8 cellular contexts compared by ENCODE assay signal in the genomic region with DNA sequence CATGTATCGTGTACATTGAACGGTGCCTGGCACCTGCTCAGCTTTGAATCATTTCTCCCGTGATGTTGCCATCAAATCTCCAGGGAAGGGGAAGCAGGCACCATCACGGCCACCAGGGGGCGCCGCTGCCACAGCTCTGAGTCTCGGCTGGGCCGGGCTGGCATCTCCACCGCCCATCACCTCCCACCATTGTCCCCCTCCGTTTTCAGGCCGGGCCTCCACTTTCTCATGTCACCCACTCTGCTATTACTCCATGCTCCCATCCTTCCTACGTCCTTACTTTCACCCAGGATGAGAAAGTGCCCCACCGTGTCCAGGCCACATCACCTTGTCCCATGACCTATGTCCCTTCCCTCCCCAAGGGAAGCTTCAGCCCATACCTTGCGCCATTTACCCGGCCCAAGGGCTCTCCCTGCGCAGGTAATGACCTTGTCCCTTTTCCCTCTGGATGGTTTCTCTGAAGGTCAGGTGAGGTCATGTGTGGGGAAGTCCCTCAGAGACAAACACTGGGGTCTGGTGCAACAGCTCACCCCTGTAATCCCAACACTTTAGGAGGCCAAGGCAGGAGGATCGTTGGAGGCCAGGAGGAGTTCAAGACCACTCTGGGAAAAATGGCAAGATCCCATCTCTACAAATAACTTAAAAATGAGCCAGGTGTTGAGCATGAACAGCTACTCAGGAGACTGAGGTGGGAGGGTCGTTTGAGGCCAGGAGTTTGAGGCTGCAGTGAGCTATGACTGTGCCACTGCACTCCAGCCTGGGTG. TPM values are rescaled to one million over a fixed set of nuclear protein-coding genes. Genes with fewer than 3 reads are reported as not detected.
DNase-seq lines count a peak whose midpoint lies in the region; ATAC-seq, FAIRE-seq and TF ChIP-seq lines count a peak whose summit lies in the region.

No MANE protein-coding gene starts in this region.

- H3K4me3 ChIP-seq in A549 (no peak overlapping the region), choroid plexus epithelial cell (ENCODE audit: low read depth, low read length) (no peak overlapping the region), liver (ENCODE audit: low read depth in 1 of 3, low read length in 3 of 3) (no peak overlapping the region)

- 12% methylated on average over 18 of the region's 18 CpGs for WGBS in A549 (ENCODE audit: missing lambda C conversion rate)
- 19% methylated on average over 18 of the region's 18 CpGs for WGBS in liver

- no peaks in the 10 kb centered on the region for H3K36me3 ChIP-seq in liver (ENCODE audit: control insufficient read depth in 4 of 4, insufficient read depth in 3 of 4, low read depth in 1 of 4, low read length in 3 of 4)

- DNase-seq in A549 (ENCODE audit: low read depth in 1 of 2, low spot score in 1 of 2), result peak; percentile 70 to 80
- peak; percentile 43 for DNase-seq in NCI-H526 treated with DMSO at 0.1 percent for 48 hours (lab: John Stamatoyannopoulos, UW)
- DNase-seq in activated CD4-positive, alpha-beta T cell treated with anti-CD3 and anti-CD28 coated beads, Interleukin-2, amount 10 ng/mL, durations not matched to agents 24 days and 14 days, result peak; percentile 94
- DNase-seq in choroid plexus epithelial cell (ENCODE audit: low read depth), result peak; percentile 66
- peak; percentile 58 to 80 (median 65) for DNase-seq in stimulated activated CD4-positive, alpha-beta T cell treated with anti-CD3 and anti-CD28 coated beads, TNF-alpha, amount 100 ng/mL, for 24 hours (ENCODE audit: low read depth in 3 of 3)

- TF ChIP-seq CTCF in A549 (IDR thresholded peaks at IDR 0.05) (peak; percentile 94), choroid plexus epithelial cell (conservative IDR thresholded peaks at IDR 0.05; ENCODE audit: low read depth, low read length) (peak; percentile 93), liver (IDR thresholded peaks at IDR 0.05; ENCODE audit: low read depth, low read length, missing input control) (peak; percentile 91)

- H3K9me3 ChIP-seq in A549, result no peaks in the 10 kb centered on the region
- no peaks in the 10 kb centered on the region for H3K9me3 ChIP-seq in liver (ENCODE audit: control insufficient read depth in 4 of 4, low read length in 3 of 4)

- H3K36me3 Mint-ChIP-seq in activated CD4-positive, alpha-beta T cell treated with anti-CD3 and anti-CD28 coated beads, Interleukin-2, amount 10 ng/mL, durations not matched to agents 24 days and 14 days (ENCODE audit: low read depth), result no peaks in the 10 kb centered on the region

- peak; percentile 93 to 96 for ATAC-seq in A549
- ATAC-seq in GM18511 (IDR thresholded peaks at IDR 0.05; ENCODE audit: unreplicated experiment), result peak; percentile 79
- ATAC-seq in HG03342 (IDR thresholded peaks at IDR 0.05; ENCODE audit: unreplicated experiment), result peak; percentile 77

- H3K4me1 Mint-ChIP-seq in activated CD4-positive, alpha-beta T cell treated with anti-CD3 and anti-CD28 coated beads, Interleukin-2, amount 10 ng/mL, durations not matched to agents 24 days and 14 days, result peaks cover 5% of the 10 kb centered on the region

- no peak for FAIRE-seq in A549 (lab: Jason Lieb, UNC)

- no peak overlapping the region for H3K27ac Mint-ChIP-seq in activated CD4-positive, alpha-beta T cell treated with anti-CD3 and anti-CD28 coated beads, Interleukin-2, amount 10 ng/mL, durations not matched to agents 24 days and 14 days

- H3K27me3 Mint-ChIP-seq in activated CD4-positive, alpha-beta T cell treated with anti-CD3 and anti-CD28 coated beads, Interleukin-2, amount 10 ng/mL, durations not matched to agents 24 days and 14 days, result no peaks in the 10 kb centered on the region

- no peaks in the 10 kb centered on the region for H3K9me3 Mint-ChIP-seq in activated CD4-positive, alpha-beta T cell treated with anti-CD3 and anti-CD28 coated beads, Interleukin-2, amount 10 ng/mL, durations not matched to agents 24 days and 14 days

- peak overlapping the region; percentile 45 for H3K4me2 ChIP-seq in A549

- intact Hi-C loops in activated CD4-positive, alpha-beta T cell treated with anti-CD3 and anti-CD28 coated beads, Interleukin-2, amount 10 ng/mL, durations not matched to agents 24 days and 14 days (cut with micrococcal nuclease), result loop anchor here (1.0 kb wide), 2 partner anchors 85 to 147 kb away; partner anchors contain the start of gene LMTK2

- peak; percentile 94 for TF ChIP-seq RAD21 in A549 (conservative IDR thresholded peaks at IDR 0.05 in 1 of 2, IDR thresholded peaks at IDR 0.05 in 1 of 2)
- peak; percentile 92 to 93 for TF ChIP-seq RAD21 in liver (IDR thresholded peaks at IDR 0.05)

- CTCF ChIA-PET in A549 (lab: Yijun Ruan, JAX), result interaction anchor here (0.6 to 18.8 kb wide), 55 partner anchors 8 to 917 kb away, joined by 3 to 493 read pairs (median 5); partner anchors contain the start of gene LMTK2

- H3K9ac ChIP-seq in liver (ENCODE audit: low read depth in 1 of 2, low read length in 2 of 2), result no peak overlapping the region

- no peak for TF ChIP-seq POLR2A in A549 (IDR thresholded peaks at IDR 0.05; ENCODE audit: low read length)

- TF ChIP-seq EP300 in A549 (IDR thresholded peaks at IDR 0.05), result no peak

- H3K27me3 ChIP-seq in liver (ENCODE audit: control insufficient read depth in 4 of 4, insufficient read depth in 4 of 4, low read length in 3 of 4), result no peaks in the 10 kb centered on the region

- H3K4me3 Mint-ChIP-seq in activated CD4-positive, alpha-beta T cell treated with anti-CD3 and anti-CD28 coated beads, Interleukin-2, amount 10 ng/mL, durations not matched to agents 24 days and 14 days, result no peak overlapping the region

- H3K4me1 ChIP-seq in A549 (no peaks in the 10 kb centered on the region), liver (ENCODE audit: control insufficient read depth in 4 of 4, insufficient read depth in 4 of 4, low read length in 3 of 4) (no peaks in the 10 kb centered on the region)

- POLR2A ChIA-PET in A549 (lab: Yijun Ruan, JAX), result interaction anchor here (0.7 to 0.8 kb wide), 2 partner anchors 10 to 147 kb away, joined by 3 read pairs; no protein-coding TSS in a partner anchor

- no peak overlapping the region for H3K27ac ChIP-seq in A549
- H3K27ac ChIP-seq in liver (ENCODE audit: low read depth in 1 of 2, low read length in 2 of 2), result no peak overlapping the region

TF ChIP-seq in A549, 52 proteins besides CTCF, POLR2A, EP300 and RAD21:
- no peak for TF ChIP-seq HEYL (CRISPR knock-in tag; IDR thresholded peaks at IDR 0.05)
- no peak for TF ChIP-seq ZC3H11A (IDR thresholded peaks at IDR 0.05)
- TF ChIP-seq ZSCAN20 (CRISPR knock-in tag; IDR thresholded peaks at IDR 0.05), result no peak
- TF ChIP-seq, protein P1, sequence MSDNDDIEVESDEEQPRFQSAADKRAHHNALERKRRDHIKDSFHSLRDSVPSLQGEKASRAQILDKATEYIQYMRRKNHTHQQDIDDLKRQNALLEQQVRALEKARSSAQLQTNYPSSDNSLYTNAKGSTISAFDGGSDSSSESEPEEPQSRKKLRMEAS (IDR thresholded peaks at IDR 0.05), result no peak
- TF ChIP-seq, protein P2, sequence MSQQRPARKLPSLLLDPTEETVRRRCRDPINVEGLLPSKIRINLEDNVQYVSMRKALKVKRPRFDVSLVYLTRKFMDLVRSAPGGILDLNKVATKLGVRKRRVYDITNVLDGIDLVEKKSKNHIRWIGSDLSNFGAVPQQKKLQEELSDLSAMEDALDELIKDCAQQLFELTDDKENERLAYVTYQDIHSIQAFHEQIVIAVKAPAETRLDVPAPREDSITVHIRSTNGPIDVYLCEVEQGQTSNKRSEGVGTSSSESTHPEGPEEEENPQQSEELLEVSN (IDR thresholded peaks at IDR 0.05; ENCODE audit: borderline replicate concordance, low read depth), result no peak
- TF ChIP-seq FOSB (CRISPR knock-in tag; IDR thresholded peaks at IDR 0.05), result no peak
- peak; percentile 96 for TF ChIP-seq SMC3 (IDR thresholded peaks at IDR 0.05)
- no peak for TF ChIP-seq GATA3 (IDR thresholded peaks at IDR 0.05; ENCODE audit: borderline replicate concordance)

TF ChIP-seq in liver, 16 proteins besides CTCF, POLR2A, EP300 and RAD21:
- TF ChIP-seq RXRA (IDR thresholded peaks at IDR 0.05), result peak; percentile 0 to 21
- TF ChIP-seq YY1 (IDR thresholded peaks at IDR 0.05), result no peak

RNA-seq across cellular contexts. Expression of gene OCM2, which starts 31.8 kb away (rescaled TPM):
- polyA plus RNA-seq in A549 (2011; rRNA removed) (not detected in 2 replicates), A549 (2017; fragmentation: RNase III; extraction: RNeasy Plus Mini Kit Qiagen cat#74134 plus additional on column Dnase treatment) (not detected in 3 replicates), liver (not detected)
- polyA plus RNA-seq in A549 (2012; cell fraction: cytosol; rRNA removed), result not detected in 2 replicates
- polyA plus RNA-seq in A549 (2012; cell fraction: nucleus; rRNA removed), result not detected in 2 replicates
- polyA minus RNA-seq in A549 (2011; rRNA and poly(A)+ RNA removed), result not detected in 2 replicates
- total RNA-seq in activated CD4-positive, alpha-beta T cell treated with anti-CD3 and anti-CD28 coated beads, Interleukin-2, amount 10 ng/mL, durations not matched to agents 24 days and 14 days, result not detected in 2 replicates
- total RNA-seq in liver, result not detected

Comparison
In these comparisons a context has a peak if more than half of its experiments do, and no peak if none do; other contexts are left out.
1. DNase-seq: peak in every context shown above with its lines; median percentile 94 in activated CD4-positive, alpha-beta T cell treated with anti-CD3 and anti-CD28 coated beads, Interleukin-2, amount 10 ng/mL, durations not matched to agents 24 days and 14 days; 75 in A549; 66 in choroid plexus epithelial cell; 65 in stimulated activated CD4-positive, alpha-beta T cell treated with anti-CD3 and anti-CD28 coated beads, TNF-alpha, amount 100 ng/mL, for 24 hours; 43 in NCI-H526 treated with DMSO at 0.1 percent for 48 hours.